Comparison of ENCODE assay signal across 13 cellular contexts in the genomic region with DNA sequence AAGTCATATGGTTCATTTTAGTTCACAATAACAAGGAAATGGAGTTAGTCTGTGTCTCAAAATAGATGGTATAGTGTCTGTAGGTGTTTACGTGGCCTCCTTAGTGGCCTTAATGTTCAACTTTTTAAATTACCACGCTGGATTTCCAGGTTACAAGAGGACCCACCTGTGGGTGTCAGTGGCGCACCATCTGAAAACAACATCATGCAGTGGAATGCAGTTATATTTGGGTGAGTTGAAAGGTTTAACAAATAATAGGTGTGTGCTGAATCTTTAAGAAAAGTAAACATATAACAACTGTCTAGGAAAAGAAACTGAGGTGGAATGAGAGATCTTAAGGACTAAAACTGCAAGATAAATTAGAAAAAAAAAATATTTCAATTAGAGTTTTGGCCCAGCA. TPM values are rescaled to one million over a fixed set of nuclear protein-coding genes. Genes with fewer than 3 reads are reported as not detected.
A peak's percentile ranks its signal among the peaks of the same experiment; 100 is the strongest.
DNase-seq lines count a peak whose midpoint lies in the region; ATAC-seq and TF ChIP-seq lines count a peak whose summit lies in the region.
"Had no signal": no experiment of that assay in that cellular context is flagged by ENCODE, and none has a peak within 500 bp of the region (broad histone marks: within the 10 kb centered on the region; RNA-seq: fewer than 3 reads in every experiment).

No MANE protein-coding gene starts in this region.

- intact Hi-C loops in activated T-helper 1 cell treated with anti-CD3 and anti-CD28 coated beads, Interleukin-12 subunit alpha, Interleukin-12 subunit beta, Interleukin-2, Interleukin-4 antibody, amounts not matched to agents 30 ng/mL and 10 ng/mL and 1 ng/mL, durations not matched to agents 14 hours and 24 hours and 36 hours (cut with micrococcal nuclease): loop anchor here (5.0 kb wide), 1 partner anchor 72 kb away; no protein-coding TSS in a partner anchor

- no peak overlapping the region for H3K27ac Mint-ChIP-seq in activated T-helper 1 cell treated with anti-CD3 and anti-CD28 coated beads, Interleukin-12 subunit alpha, Interleukin-12 subunit beta, Interleukin-2, Interleukin-4 antibody, amounts not matched to agents 30 ng/mL and 10 ng/mL and 1 ng/mL, durations not matched to agents 14 hours and 24 hours and 36 hours
- H3K27ac Mint-ChIP-seq: activated T-cell treated with anti-CD3 and anti-CD28 coated beads, Interleukin-2, amount 50 U/mL, for 72 hours had no signal

- H3K27me3 ChIP-seq in BLaER1 treated with 17β-estradiol and CSF1 and Interleukin-3, amounts not matched to agents 10 nM and 100 nM: no peaks in the 10 kb centered on the region
- H3K27me3 ChIP-seq in liver (ENCODE audit: control insufficient read depth in 4 of 4, insufficient read depth in 4 of 4, low read length in 3 of 4): no peaks in the 10 kb centered on the region
- H3K27me3 ChIP-seq: cardiac muscle cell, esophagus muscularis mucosa had no signal

- in situ Hi-C loops in G401 (cut with HindIII; ENCODE audit: low sequenced_read_pairs): no loop called here
- in situ Hi-C loops in GM13976 (cut with MboI; ENCODE audit: low sequenced_read_pairs, unreplicated experiment): no loop called here

- peak; percentile 32 for DNase-seq in G401 (ENCODE audit: low spot score)
- no peak for DNase-seq in activated T-helper 1 cell treated with anti-CD3 and anti-CD28 coated beads, Interleukin-12 subunit alpha, Interleukin-12 subunit beta, Interleukin-2, Interleukin-4 antibody, amounts not matched to agents 30 ng/mL and 10 ng/mL and 1 ng/mL, durations not matched to agents 14 hours and 24 hours and 36 hours (ENCODE audit: low spot score)
- DNase-seq in mucosa of gallbladder (ENCODE audit: low spot score): no peak
- no peak for DNase-seq in occipital lobe (lab: John Stamatoyannopoulos, UW)
- no peak for DNase-seq in GM13976 (ENCODE audit: low spot score)
- DNase-seq: activated T-cell treated with anti-CD3 and anti-CD28 coated beads, Interleukin-2, amount 50 U/mL, for 72 hours; NCI-H1092 treated with DMSO at 0.1 percent for 48 hours; NCI-H446 had no signal

- peaks cover 68% of the 10 kb centered on the region for H3K4me1 Mint-ChIP-seq in activated T-helper 1 cell treated with anti-CD3 and anti-CD28 coated beads, Interleukin-12 subunit alpha, Interleukin-12 subunit beta, Interleukin-2, Interleukin-4 antibody, amounts not matched to agents 30 ng/mL and 10 ng/mL and 1 ng/mL, durations not matched to agents 14 hours and 24 hours and 36 hours (ENCODE audit: low read depth)

- H3K4me3 ChIP-seq in BLaER1 treated with 17β-estradiol and CSF1 and Interleukin-3, amounts not matched to agents 10 nM and 100 nM: no peak overlapping the region
- no peak overlapping the region for H3K4me3 ChIP-seq in liver (ENCODE audit: low read depth in 1 of 3, low read length in 3 of 3)
- H3K4me3 ChIP-seq: cardiac muscle cell had no signal

- H3K4me3 Mint-ChIP-seq in activated T-helper 1 cell treated with anti-CD3 and anti-CD28 coated beads, Interleukin-12 subunit alpha, Interleukin-12 subunit beta, Interleukin-2, Interleukin-4 antibody, amounts not matched to agents 30 ng/mL and 10 ng/mL and 1 ng/mL, durations not matched to agents 14 hours and 24 hours and 36 hours: peak overlapping the region; percentile 22

- H3K4me1 ChIP-seq in BLaER1 treated with 17β-estradiol and CSF1 and Interleukin-3, amounts not matched to agents 10 nM and 100 nM: peaks cover 15 to 33% (median 27%) of the 10 kb centered on the region in 10 experiments
- H3K4me1 ChIP-seq in liver (ENCODE audit: control insufficient read depth in 4 of 4, insufficient read depth in 4 of 4, low read length in 3 of 4): peaks cover 0 to 21% (median 10%) of the 10 kb centered on the region in 4 donors

- TF ChIP-seq CTCF in liver (IDR thresholded peaks at IDR 0.05; ENCODE audit: low read depth, low read length, missing input control): no peak
- no peak for TF ChIP-seq CTCF in GM13976 (IDR thresholded peaks at IDR 0.05; ENCODE audit: borderline replicate concordance, control extremely low read depth, extremely low read depth, insufficient read depth, missing control alignments)

- peaks cover 41% of the 10 kb centered on the region for H3K36me3 Mint-ChIP-seq in activated T-helper 1 cell treated with anti-CD3 and anti-CD28 coated beads, Interleukin-12 subunit alpha, Interleukin-12 subunit beta, Interleukin-2, Interleukin-4 antibody, amounts not matched to agents 30 ng/mL and 10 ng/mL and 1 ng/mL, durations not matched to agents 14 hours and 24 hours and 36 hours (ENCODE audit: low read depth)

- peak overlapping the region in 6 of 11 experiments; percentile 1 to 98 (median 16); a peak in 7 of 22 replicates for H3K4me2 ChIP-seq in BLaER1 treated with 17β-estradiol and CSF1 and Interleukin-3, amounts not matched to agents 10 nM and 100 nM

- H3K27me3 Mint-ChIP-seq in activated T-helper 1 cell treated with anti-CD3 and anti-CD28 coated beads, Interleukin-12 subunit alpha, Interleukin-12 subunit beta, Interleukin-2, Interleukin-4 antibody, amounts not matched to agents 30 ng/mL and 10 ng/mL and 1 ng/mL, durations not matched to agents 14 hours and 24 hours and 36 hours (ENCODE audit: insufficient read depth): peaks cover 2% of the 10 kb centered on the region

- 79% methylated on average over 3 of the region's 3 CpGs for WGBS in liver

- no peak overlapping the region for H3K27ac ChIP-seq in BLaER1 treated with 17β-estradiol and CSF1 and Interleukin-3, amounts not matched to agents 10 nM and 100 nM
- no peak overlapping the region for H3K27ac ChIP-seq in liver (ENCODE audit: low read depth in 1 of 2, low read length in 2 of 2)
- H3K27ac ChIP-seq: cardiac muscle cell, esophagus muscularis mucosa had no signal

- no peaks in the 10 kb centered on the region for H3K9me3 Mint-ChIP-seq in activated T-helper 1 cell treated with anti-CD3 and anti-CD28 coated beads, Interleukin-12 subunit alpha, Interleukin-12 subunit beta, Interleukin-2, Interleukin-4 antibody, amounts not matched to agents 30 ng/mL and 10 ng/mL and 1 ng/mL, durations not matched to agents 14 hours and 24 hours and 36 hours
- H3K9me3 Mint-ChIP-seq: activated T-cell treated with anti-CD3 and anti-CD28 coated beads, Interleukin-2, amount 50 U/mL, for 72 hours had no signal

- ATAC-seq in GM18520 (IDR thresholded peaks at IDR 0.05; ENCODE audit: unreplicated experiment): no peak
- ATAC-seq: activated T-cell treated with anti-CD3 and anti-CD28 coated beads, Interleukin-2, amount 50 U/mL, for 72 hours had no signal

- H4K20me1 ChIP-seq in BLaER1 treated with 17β-estradiol and CSF1 and Interleukin-3, amounts not matched to agents 10 nM and 100 nM: peaks cover 50 to 76% (median 70%) of the 10 kb centered on the region in 11 experiments

- peak; percentile 26 to 27 for TF ChIP-seq RAD21 in liver (IDR thresholded peaks at IDR 0.05)

- H3K9me3 ChIP-seq in BLaER1 treated with 17β-estradiol and CSF1 and Interleukin-3, amounts not matched to agents 10 nM and 100 nM (replicated peaks in 1 of 11): no peaks in the 10 kb centered on the region
- H3K9me3 ChIP-seq in liver (ENCODE audit: control insufficient read depth in 4 of 4, low read length in 3 of 4): no peaks in the 10 kb centered on the region
- H3K9me3 ChIP-seq: esophagus muscularis mucosa had no signal

- no peak overlapping the region for H3K9ac ChIP-seq in BLaER1 treated with 17β-estradiol and CSF1 and Interleukin-3, amounts not matched to agents 10 nM and 100 nM
- H3K9ac ChIP-seq in liver (ENCODE audit: low read depth in 1 of 2, low read length in 2 of 2): no peak overlapping the region

- H3K36me3 ChIP-seq in BLaER1 treated with 17β-estradiol and CSF1 and Interleukin-3, amounts not matched to agents 10 nM and 100 nM: peaks cover 43 to 51% (median 49%) of the 10 kb centered on the region in 11 experiments
- H3K36me3 ChIP-seq in liver (ENCODE audit: control insufficient read depth in 4 of 4, insufficient read depth in 3 of 4, low read depth in 1 of 4, low read length in 3 of 4): peaks cover 5 to 22% (median 16%) of the 10 kb centered on the region in 4 donors

TF ChIP-seq in liver, 16 proteins besides CTCF, POLR2A, EP300 and RAD21:
- TF ChIP-seq, protein P1, sequence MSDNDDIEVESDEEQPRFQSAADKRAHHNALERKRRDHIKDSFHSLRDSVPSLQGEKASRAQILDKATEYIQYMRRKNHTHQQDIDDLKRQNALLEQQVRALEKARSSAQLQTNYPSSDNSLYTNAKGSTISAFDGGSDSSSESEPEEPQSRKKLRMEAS (IDR thresholded peaks at IDR 0.05): no peak
- no peak for TF ChIP-seq EGR1 (IDR thresholded peaks at IDR 0.05; ENCODE audit: low read depth in 2 of 2)
- no peak for TF ChIP-seq SP1 (IDR thresholded peaks at IDR 0.05)

RNA-seq across cellular contexts. Expression of gene UBE2B, which starts 2.9 kb away (rescaled TPM):
- total RNA-seq in G401 (2014; rRNA removed; shearing (Covaris generic)): 31.6 and 35.8 TPM in 2 replicates
- 98.9 and 108 TPM in 2 replicates for total RNA-seq in activated T-helper 1 cell treated with anti-CD3 and anti-CD28 coated beads, Interleukin-12 subunit alpha, Interleukin-12 subunit beta, Interleukin-2, Interleukin-4 antibody, amounts not matched to agents 30 ng/mL and 10 ng/mL and 1 ng/mL, durations not matched to agents 14 hours and 24 hours and 36 hours
- total RNA-seq in liver (10 to 100 TPM; 20.1 to 40.6 TPM), mucosa of gallbladder (89.4 TPM), occipital lobe (83.4 TPM)
- polyA plus RNA-seq in liver: 10 to 100 TPM; 21.5 to 91.6 TPM

RNA-seq across cellular contexts. Expression of gene CDKL3, which starts 7.3 kb away (rescaled TPM):
- 2.3 and 4.6 TPM in 2 replicates for total RNA-seq in G401 (2014; rRNA removed; shearing (Covaris generic))
- 0.67 and 1.5 TPM in 2 replicates for total RNA-seq in activated T-helper 1 cell treated with anti-CD3 and anti-CD28 coated beads, Interleukin-12 subunit alpha, Interleukin-12 subunit beta, Interleukin-2, Interleukin-4 antibody, amounts not matched to agents 30 ng/mL and 10 ng/mL and 1 ng/mL, durations not matched to agents 14 hours and 24 hours and 36 hours
- total RNA-seq in liver: under 1 TPM; 0.05 to 0.25 TPM
- under 1 TPM; 0.29 to 0.50 TPM for polyA plus RNA-seq in liver
- total RNA-seq in mucosa of gallbladder: 3.8 TPM
- total RNA-seq in occipital lobe: 15.0 TPM

RNA-seq across cellular contexts. Expression of gene CDKN2AIPNL, which starts 37.4 kb away (rescaled TPM):
- 45.0 and 57.5 TPM in 2 replicates for total RNA-seq in G401 (2014; rRNA removed; shearing (Covaris generic))
- total RNA-seq in activated T-helper 1 cell treated with anti-CD3 and anti-CD28 coated beads, Interleukin-12 subunit alpha, Interleukin-12 subunit beta, Interleukin-2, Interleukin-4 antibody, amounts not matched to agents 30 ng/mL and 10 ng/mL and 1 ng/mL, durations not matched to agents 14 hours and 24 hours and 36 hours: 33.6 and 35.6 TPM in 2 replicates
- total RNA-seq in liver (10 to 100 TPM in 1 of 2 donors, 1 to 10 TPM in 1; 7.8 to 10.8 TPM), mucosa of gallbladder (18.0 TPM), occipital lobe (52.9 TPM)
- polyA plus RNA-seq in liver: 10 to 100 TPM in 1 of 2 donors, 1 to 10 TPM in 1; 7.2 to 13.3 TPM
